Comparison of ENCODE assay signal across 8 cellular contexts in the genomic region with DNA sequence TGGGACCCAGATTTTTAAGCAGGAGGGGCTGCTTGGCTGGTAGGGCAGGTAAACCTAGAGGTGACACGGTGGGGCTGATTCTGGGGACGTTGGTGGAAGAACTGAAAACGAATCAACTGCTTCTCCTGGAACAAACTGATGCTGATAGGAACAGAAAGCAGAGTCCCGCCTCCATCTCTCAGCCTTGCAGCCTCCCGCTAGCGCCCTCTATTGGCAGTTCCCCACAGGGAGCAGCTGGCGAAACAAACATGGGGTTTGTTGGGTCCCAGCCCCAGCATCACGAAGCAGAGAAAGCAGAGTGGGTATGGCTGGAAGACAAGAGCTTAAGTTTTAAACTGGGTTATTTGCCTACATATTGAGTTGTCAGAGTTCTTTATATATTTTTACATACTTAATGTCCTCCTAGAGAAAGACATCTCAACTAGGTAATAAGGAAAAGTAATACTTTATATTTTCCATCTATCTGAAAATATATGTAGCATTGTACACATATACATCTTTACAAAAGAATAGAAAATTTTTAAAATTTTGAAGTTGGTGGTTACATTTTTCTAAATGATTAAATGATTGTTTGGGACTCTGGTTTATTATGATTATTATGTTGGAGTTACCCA. TPM values are rescaled to one million over a fixed set of nuclear protein-coding genes. Genes with fewer than 3 reads are reported as not detected.
DNase-seq lines count a peak whose midpoint lies in the region; ATAC-seq and TF ChIP-seq lines count a peak whose summit lies in the region.

No MANE protein-coding gene starts in this region.

- TF ChIP-seq POLR2A in testis (IDR thresholded peaks at IDR 0.05) = no peak

- H3K9me2 ChIP-seq in PC-9 (ENCODE audit: insufficient read depth) = no peaks in the 10 kb centered on the region

- H3K9me3 Mint-ChIP-seq in activated CD8-positive, alpha-beta memory T cell treated with anti-CD3 and anti-CD28 coated beads, Interleukin-2, amount 10 ng/mL, durations not matched to agents 7 days and 5 days (ENCODE audit: low read depth) = no peaks in the 10 kb centered on the region

- no peak overlapping the region for H3K4me3 Mint-ChIP-seq in activated CD8-positive, alpha-beta memory T cell treated with anti-CD3 and anti-CD28 coated beads, Interleukin-2, amount 10 ng/mL, durations not matched to agents 7 days and 5 days

- TF ChIP-seq CTCF in PC-9 (conservative IDR thresholded peaks at IDR 0.05) = peak; percentile 38; the same call in 1 of the 2 replicates
- TF ChIP-seq CTCF in epithelial cell of proximal tubule (conservative IDR thresholded peaks at IDR 0.05; ENCODE audit: low read depth, low read length) = peak; percentile 77
- peak in 2 of 3 experiments; percentile 27 to 57 for TF ChIP-seq CTCF in testis (IDR thresholded peaks at IDR 0.05)

- H3K4me2 ChIP-seq in PC-9 = no peak overlapping the region

- H3K79me2 ChIP-seq in PC-9 (ENCODE audit: low read depth) = no peaks in the 10 kb centered on the region

- H3K27ac Mint-ChIP-seq in activated CD8-positive, alpha-beta memory T cell treated with anti-CD3 and anti-CD28 coated beads, Interleukin-2, amount 10 ng/mL, durations not matched to agents 7 days and 5 days = no peak overlapping the region

- BruUV-seq in PC-9 (replicated peaks; lab: Mats Ljungman, UMichigan) = no TSS peak

- no peak overlapping the region for H2AFZ ChIP-seq in PC-9

- no peaks in the 10 kb centered on the region for H3K36me3 ChIP-seq in PC-9 (ENCODE audit: low read depth)
- H3K36me3 ChIP-seq in testis (ENCODE audit: low read depth, missing control alignments) = no peaks in the 10 kb centered on the region

- H3K9me3 ChIP-seq in PC-9 (ENCODE audit: insufficient read depth, low read depth) (no peaks in the 10 kb centered on the region), testis (no peaks in the 10 kb centered on the region)

- H3K36me3 Mint-ChIP-seq in activated CD8-positive, alpha-beta memory T cell treated with anti-CD3 and anti-CD28 coated beads, Interleukin-2, amount 10 ng/mL, durations not matched to agents 7 days and 5 days = no peaks in the 10 kb centered on the region

- POLR2A ChIA-PET in PC-9 (lab: Charles Lee; ENCODE audit: unreplicated experiment) = no interaction called here

- H3K4me3 ChIP-seq in PC-9 (no peak overlapping the region), epithelial cell of proximal tubule (ENCODE audit: low read depth, low read length) (no peak overlapping the region), testis (no peak overlapping the region)

- DNase-seq in activated CD8-positive, alpha-beta memory T cell treated with anti-CD3 and anti-CD28 coated beads, Interleukin-2, amount 10 ng/mL, durations not matched to agents 7 days and 5 days = peak; percentile 52
- no peak for DNase-seq in activated CD8-positive, alpha-beta memory T cell treated with anti-CD3 and anti-CD28 coated beads for 24 hours
- DNase-seq in PC-9 = peak in 1 of 2 experiments; percentile 15
- no peak for DNase-seq in epithelial cell of proximal tubule (ENCODE audit: low read depth)
- DNase-seq in testis = peak; percentile 83

- no peaks in the 10 kb centered on the region for H3F3A ChIP-seq in PC-9 (ENCODE audit: insufficient read depth, low read depth)

- H3K4me1 ChIP-seq in PC-9 (replicated peaks; ENCODE audit: insufficient read depth) (no peaks in the 10 kb centered on the region), testis (no peaks in the 10 kb centered on the region)

- intact Hi-C loops in PC-9 (cut with micrococcal nuclease; ENCODE audit: unreplicated experiment) (no loop called here), testis (cut with DNase I; ENCODE audit: low total_unique reads) (no loop called here)

- H4K20me1 ChIP-seq in PC-9 (ENCODE audit: insufficient read depth) = no peaks in the 10 kb centered on the region

- H3K4me1 Mint-ChIP-seq in activated CD8-positive, alpha-beta memory T cell treated with anti-CD3 and anti-CD28 coated beads, Interleukin-2, amount 10 ng/mL, durations not matched to agents 7 days and 5 days = no peaks in the 10 kb centered on the region

- WGBS in testis, 2 donors = 33% methylated on average over 8 of the region's 8 CpGs

- no peak overlapping the region for H3K27ac ChIP-seq in PC-9
- no peak overlapping the region for H3K27ac ChIP-seq in testis

- H3K27me3 ChIP-seq in PC-9 (ENCODE audit: insufficient read depth, low read depth) (peaks cover 23% of the 10 kb centered on the region; the same call in 1 of the 2 replicates), testis (no peaks in the 10 kb centered on the region)

- CTCF ChIA-PET in activated CD8-positive, alpha-beta memory T cell treated with anti-CD3 and anti-CD28 coated beads, Interleukin-2, amount 10 ng/mL, durations not matched to agents 7 days and 5 days (lab: Charles Lee) = no interaction called here
- CTCF ChIA-PET in PC-9 (lab: Charles Lee) = interaction anchor here (0.6 kb wide), 1 partner anchor 27 kb away, joined by 3 read pairs; no protein-coding TSS in a partner anchor

- no peak for ATAC-seq in activated CD8-positive, alpha-beta memory T cell treated with anti-CD3 and anti-CD28 coated beads, Interleukin-2, amount 10 ng/mL, durations not matched to agents 7 days and 5 days
- ATAC-seq in HG02884 (IDR thresholded peaks at IDR 0.05; ENCODE audit: unreplicated experiment) = peak; percentile 62
- no peak for ATAC-seq in HG02798 (IDR thresholded peaks at IDR 0.05; ENCODE audit: poor library complexity, unreplicated experiment)
- ATAC-seq in HG02588 (IDR thresholded peaks at IDR 0.05; ENCODE audit: unreplicated experiment) = no peak

- H3K27me3 Mint-ChIP-seq in activated CD8-positive, alpha-beta memory T cell treated with anti-CD3 and anti-CD28 coated beads, Interleukin-2, amount 10 ng/mL, durations not matched to agents 7 days and 5 days = no peaks in the 10 kb centered on the region

RNA-seq across cellular contexts. Expression of a gene that starts 42.3 kb away (rescaled TPM):
- not detected for total RNA-seq in activated CD8-positive, alpha-beta memory T cell treated with anti-CD3 and anti-CD28 coated beads, Interleukin-2, amount 10 ng/mL, durations not matched to agents 7 days and 5 days
- total RNA-seq in PC-9 (2021) (not detected in 2 replicates), epithelial cell of proximal tubule (not detected in 2 replicates), testis (under 1 TPM; 0.47 to 0.74 TPM)
- 0.30 TPM for polyA plus RNA-seq in testis (ENCODE audit: insufficient read depth, low read depth, low replicate concordance)

Comparison
In these comparisons a context has a peak if more than half of its experiments do, and no peak if none do; other contexts are left out.
1. DNase-seq: peak in activated CD8-positive, alpha-beta memory T cell treated with anti-CD3 and anti-CD28 coated beads, Interleukin-2, amount 10 ng/mL, durations not matched to agents 7 days and 5 days (single experiment) and testis (single experiment); none in activated CD8-positive, alpha-beta memory T cell treated with anti-CD3 and anti-CD28 coated beads for 24 hours (single experiment) and epithelial cell of proximal tubule (single experiment).
2. Peak in every context shown above with its lines, with median percentiles within 50 percentile points of each other: CTCF ChIP-seq.